1 cellular context compared by ENCODE assay signal in genomic region chr2:219309278-219309677, GRCh38.
TF ChIP-seq lines count a peak whose summit lies in the region.

Gene PTPRN (minus strand): TSS chr2:219309401. CDS start chr2:219309332, 69 bp downstream.

TF ChIP-seq in H1, 55 proteins besides CTCF, POLR2A, EP300 and RAD21 (continued from another document):
- no peak for TF ChIP-seq USF2 (IDR thresholded peaks at IDR 0.05; ENCODE audit: low read length)
- TF ChIP-seq E2F6 (IDR thresholded peaks at IDR 0.05): peak; percentile 33
